In the genomic region with DNA sequence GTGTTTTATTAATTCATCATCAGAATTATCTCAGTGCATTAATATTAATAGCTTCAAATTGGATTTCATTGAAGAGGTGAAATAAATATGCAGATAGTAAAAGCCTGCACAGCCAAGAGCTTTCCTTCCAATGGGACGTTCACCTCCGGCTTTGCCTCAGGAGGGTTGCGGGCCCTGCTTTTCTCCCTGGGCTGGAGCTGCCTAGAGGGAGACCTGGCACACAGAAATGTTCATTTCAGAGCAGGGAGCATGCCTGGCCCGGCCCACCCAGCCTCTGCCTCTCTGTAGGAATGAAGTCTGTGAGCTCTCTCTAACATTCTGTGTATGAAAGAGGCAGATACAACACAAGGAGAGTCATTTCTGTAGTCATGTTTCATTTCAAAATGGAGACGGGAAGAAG, we compare ENCODE assay signal across 34 cellular contexts.
"Had no signal": no experiment of that assay in that cellular context is flagged by ENCODE, and none has a peak within 500 bp of the region (broad histone marks: within the 10 kb centered on the region; RNA-seq: fewer than 3 reads in every experiment).

No MANE protein-coding gene starts in this region.

- H3K27ac ChIP-seq: adrenal gland, body of pancreas, brain microvascular endothelial cell, breast epithelium, VCaP had no signal

- H3K4me3 Mint-ChIP-seq: activated B cell treated with CpG ODN at 0.5 μM for 24 hours; activated CD4-positive, alpha-beta memory T cell treated with anti-CD3 and anti-CD28 coated beads for 36 hours; activated CD4-positive, alpha-beta T cell treated with anti-CD3 and anti-CD28 coated beads, Interleukin-2, amount 10 ng/mL, durations not matched to agents 24 days and 14 days; activated CD8-positive, alpha-beta T cell treated with anti-CD3 and anti-CD28 coated beads for 36 hours; activated naive CD4-positive, alpha-beta T cell treated with anti-CD3 and anti-CD28 coated beads for 36 hours; activated naive CD8-positive, alpha-beta T cell treated with anti-CD3 and anti-CD28 coated beads for 36 hours; activated T-cell treated with anti-CD3 and anti-CD28 coated beads, Interleukin-2, amount 50 U/mL, for 4 hours; activated T-cell treated with anti-CD3 and anti-CD28 coated beads, Interleukin-2, amount 50 U/mL, for 72 hours; activated T-helper 1 cell treated with anti-CD3 and anti-CD28 coated beads, Interleukin-12 subunit alpha, Interleukin-12 subunit beta, Interleukin-2, Interleukin-4 antibody, amounts not matched to agents 30 ng/mL and 10 ng/mL and 1 ng/mL, durations not matched to agents 14 hours and 24 hours and 36 hours; activated T-helper 17 cell treated with anti-CD3 and anti-CD28 coated beads, Interleukin-2, amount 50 U/mL, for 72 hours; T-helper 1 cell treated with Interleukin-12 subunit alpha and Interleukin-12 subunit beta and Interleukin-4 antibody, amounts not matched to agents 30 μg/mL and 1 μg/mL, for 36 hours; T-helper 2 cell treated with Interferon-gamma antibody and Interleukin-4, amounts not matched to agents 5 μg/mL and 100 μg/mL, for 36 hours had no signal

- H3K36me3 Mint-ChIP-seq: activated CD4-positive, alpha-beta memory T cell treated with anti-CD3 and anti-CD28 coated beads for 36 hours; activated naive CD4-positive, alpha-beta T cell treated with anti-CD3 and anti-CD28 coated beads, Interleukin-2, amount 50 U/mL, for 72 hours; activated naive CD8-positive, alpha-beta T cell treated with anti-CD3 and anti-CD28 coated beads for 36 hours had no signal

- H3K9me3 Mint-ChIP-seq: activated CD4-positive, alpha-beta memory T cell treated with anti-CD3 and anti-CD28 coated beads for 36 hours; activated CD4-positive, alpha-beta T cell treated with anti-CD3 and anti-CD28 coated beads, Interleukin-2, amount 10 ng/mL, durations not matched to agents 24 days and 14 days; activated CD8-positive, alpha-beta T cell treated with anti-CD3 and anti-CD28 coated beads for 36 hours; activated naive CD4-positive, alpha-beta T cell treated with anti-CD3 and anti-CD28 coated beads for 36 hours had no signal

- H3K36me3 ChIP-seq: adrenal gland, brain microvascular endothelial cell, breast epithelium had no signal

- H3K4me3 ChIP-seq: adrenal gland, body of pancreas, breast epithelium had no signal

- ATAC-seq: activated CD8-positive, alpha-beta T cell treated with anti-CD3 and anti-CD28 coated beads for 36 hours; activated naive CD4-positive, alpha-beta T cell treated with anti-CD3 and anti-CD28 coated beads, Interleukin-2, amount 50 U/mL, for 72 hours; activated T-cell treated with anti-CD3 and anti-CD28 coated beads, Interleukin-2, amount 50 U/mL, for 4 hours; activated T-cell treated with anti-CD3 and anti-CD28 coated beads, Interleukin-2, amount 50 U/mL, for 72 hours; activated T-helper 17 cell treated with anti-CD3 and anti-CD28 coated beads, Interleukin-2, amount 50 U/mL, for 72 hours; body of pancreas had no signal

- H3K27me3 ChIP-seq: adrenal gland, body of pancreas, brain microvascular endothelial cell, breast epithelium had no signal

- H3K27me3 Mint-ChIP-seq: activated B cell treated with CpG ODN at 0.5 μM for 24 hours; activated CD4-positive, alpha-beta memory T cell treated with anti-CD3 and anti-CD28 coated beads for 36 hours; activated CD4-positive, alpha-beta T cell treated with anti-CD3 and anti-CD28 coated beads, Interleukin-2, amount 10 ng/mL, durations not matched to agents 24 days and 14 days; activated CD8-positive, alpha-beta T cell treated with anti-CD3 and anti-CD28 coated beads for 36 hours; activated T-helper 17 cell treated with anti-CD3 and anti-CD28 coated beads, Interleukin-2, amount 50 U/mL, for 72 hours had no signal

- H3K27ac Mint-ChIP-seq: activated B cell treated with CpG ODN at 0.5 μM for 24 hours; activated CD4-positive, alpha-beta memory T cell treated with anti-CD3 and anti-CD28 coated beads for 36 hours; activated CD4-positive, alpha-beta T cell treated with anti-CD3 and anti-CD28 coated beads, Interleukin-2, amount 10 ng/mL, durations not matched to agents 24 days and 14 days; activated CD8-positive, alpha-beta T cell treated with anti-CD3 and anti-CD28 coated beads for 36 hours; activated naive CD4-positive, alpha-beta T cell treated with anti-CD3 and anti-CD28 coated beads for 36 hours; activated naive CD4-positive, alpha-beta T cell treated with anti-CD3 and anti-CD28 coated beads, Interleukin-2, amount 50 U/mL, for 72 hours; activated naive CD8-positive, alpha-beta T cell treated with anti-CD3 and anti-CD28 coated beads for 36 hours; activated T-cell treated with anti-CD3 and anti-CD28 coated beads, Interleukin-2, amount 50 U/mL, for 72 hours; activated T-helper 1 cell treated with anti-CD3 and anti-CD28 coated beads, Interleukin-12 subunit alpha, Interleukin-12 subunit beta, Interleukin-2, Interleukin-4 antibody, amounts not matched to agents 30 ng/mL and 10 ng/mL and 1 ng/mL, durations not matched to agents 14 hours and 24 hours and 36 hours; activated T-helper 17 cell treated with anti-CD3 and anti-CD28 coated beads, Interleukin-2, amount 50 U/mL, for 72 hours; T-helper 1 cell treated with Interleukin-12 subunit alpha and Interleukin-12 subunit beta and Interleukin-4 antibody, amounts not matched to agents 30 μg/mL and 1 μg/mL, for 36 hours; T-helper 2 cell treated with Interferon-gamma antibody and Interleukin-4, amounts not matched to agents 5 μg/mL and 100 μg/mL, for 36 hours had no signal

- H3K4me1 ChIP-seq: adrenal gland, body of pancreas, breast epithelium had no signal

- H3K9me3 ChIP-seq: adrenal gland, body of pancreas, breast epithelium had no signal

- DNase-seq: activated B cell treated with CpG ODN at 0.5 μM for 24 hours; activated CD4-positive, alpha-beta memory T cell treated with anti-CD3 and anti-CD28 coated beads for 36 hours; activated CD4-positive, alpha-beta T cell treated with anti-CD3 and anti-CD28 coated beads for 4 hours; activated CD4-positive, alpha-beta T cell treated with anti-CD3 and anti-CD28 coated beads, Interleukin-2, amount 10 ng/mL, durations not matched to agents 24 days and 14 days; activated CD4-positive, alpha-beta T cell treated with anti-CD3 and anti-CD28 coated beads, Interleukin-2, amount 50 U/mL, for 1 hour; activated CD4-positive, alpha-beta T cell treated with anti-CD3 and anti-CD28 coated beads, Interleukin-2, amount 50 U/mL, for 4 hours; activated CD4-positive, CD25-positive, alpha-beta regulatory T cell treated with anti-CD3 and anti-CD28 coated beads, Interleukin-2, amount 50 U/mL, for 72 hours; activated CD8-positive, alpha-beta memory T cell treated with anti-CD3 and anti-CD28 coated beads, Interleukin-2, amount 50 U/mL, for 4 hours; activated CD8-positive, alpha-beta T cell treated with anti-CD3 and anti-CD28 coated beads for 36 hours; activated effector memory CD4-positive, alpha-beta T cell treated with anti-CD3 and anti-CD28 coated beads, Interleukin-2, amount 50 U/mL, for 16 hours; activated gamma-delta T cell treated with Interleukin-2 at 50 U/mL for 16 hours; activated naive CD4-positive, alpha-beta T cell; activated naive CD4-positive, alpha-beta T cell treated with anti-CD3 and anti-CD28 coated beads for 36 hours; activated naive CD4-positive, alpha-beta T cell treated with anti-CD3 and anti-CD28 coated beads, Interleukin-2, amount 50 U/mL, for 16 hours; activated naive CD8-positive, alpha-beta T cell treated with anti-CD3 and anti-CD28 coated beads for 36 hours; activated T-cell treated with anti-CD3 and anti-CD28 coated beads for 4 hours; activated T-cell treated with anti-CD3 and anti-CD28 coated beads, Interleukin-2, amount 50 U/mL, for 1 hour; activated T-cell treated with anti-CD3 and anti-CD28 coated beads, Interleukin-2, amount 50 U/mL, for 4 hours; activated T-cell treated with anti-CD3 and anti-CD28 coated beads, Interleukin-2, amount 50 U/mL, for 72 hours; adrenal gland; amniotic stem cell; aorta; body of pancreas; brain microvascular endothelial cell; central memory CD4-positive, alpha-beta T cell; T-helper 2 cell; T-helper 9 cell had no signal

- H3K4me1 Mint-ChIP-seq: activated B cell treated with CpG ODN at 0.5 μM for 24 hours; activated CD4-positive, alpha-beta T cell treated with anti-CD3 and anti-CD28 coated beads, Interleukin-2, amount 10 ng/mL, durations not matched to agents 24 days and 14 days; activated naive CD8-positive, alpha-beta T cell treated with anti-CD3 and anti-CD28 coated beads for 36 hours; activated T-helper 17 cell treated with anti-CD3 and anti-CD28 coated beads, Interleukin-2, amount 50 U/mL, for 72 hours had no signal
